ENCODE assay signal across 8 cellular contexts in genomic region chr2:130336877-130337734, GRCh38. TPM values are rescaled to one million over a fixed set of nuclear protein-coding genes. Genes with fewer than 3 reads are reported as not detected.
DNase-seq lines count a peak whose midpoint lies in the region; ATAC-seq and TF ChIP-seq lines count a peak whose summit lies in the region.

No MANE protein-coding gene starts in this region.

- intact Hi-C loops in dorsolateral prefrontal cortex (cut with DNase I), result loop anchor here in 1 of 2 donors (2.0 kb wide), 1 partner anchor 36 kb away; no protein-coding TSS in a partner anchor

- peaks cover 0 to 4% (median 0%) of the 10 kb centered on the region in 45 donors for H3K27me3 ChIP-seq in dorsolateral prefrontal cortex

- ATAC-seq in GM18909 (IDR thresholded peaks at IDR 0.05; ENCODE audit: poor library complexity, unreplicated experiment), result no peak
- ATAC-seq in GM21360 (IDR thresholded peaks at IDR 0.05; ENCODE audit: unreplicated experiment), result no peak

- H3K4me3 ChIP-seq in GM08714 (ENCODE audit: low read length) (peak overlapping the region; percentile 22; the same call in 1 of the 2 replicates), dorsolateral prefrontal cortex (peak overlapping the region in 51 of 59 donors; percentile 7 to 60 (median 39))

- peak overlapping the region in 24 of 59 donors; percentile 1 to 73 (median 34) for H3K27ac ChIP-seq in dorsolateral prefrontal cortex

- DNase-seq in NCI-H2029 (lab: John Stamatoyannopoulos, UW), result peak; percentile 65
- peak; percentile 33 for DNase-seq in activated CD4-positive, alpha-beta T cell treated with anti-CD3 and anti-CD28 coated beads for 1 hour
- peak; percentile 63 to 91 (median 85) for DNase-seq in dorsolateral prefrontal cortex
- DNase-seq in left kidney (ENCODE audit: low read depth, low spot score), result peak; percentile 95
- peak; percentile 54 to 59 for DNase-seq in stimulated activated CD4-positive, alpha-beta T cell treated with anti-CD3 and anti-CD28 coated beads, Interleukin-2, amount 100 ng/mL, for 48 hours

- peak in 6 of 56 donors; percentile 5 to 17 (median 9) for TF ChIP-seq CTCF in dorsolateral prefrontal cortex (IDR thresholded peaks at IDR 0.05 in 54 of 56, conservative IDR thresholded peaks at IDR 0.05 in 2 of 56; ENCODE audit: low read depth in 1 of 56, partially characterized antibody in 56 of 56)

RNA-seq across cellular contexts. Expression of gene IMP4, which starts 5.6 kb away (rescaled TPM):
- 10 to 100 TPM; 46.3 to 91.5 (median 67.1) TPM for total RNA-seq in dorsolateral prefrontal cortex

RNA-seq across cellular contexts. Expression of gene PTPN18, which starts 18.8 kb away (rescaled TPM):
- 10 to 100 TPM; 25.5 to 68.8 (median 49.6) TPM for total RNA-seq in dorsolateral prefrontal cortex

Comparison
In these comparisons a context has a peak if more than half of its experiments do, and no peak if none do; other contexts are left out.
1. DNase-seq: peak in every context shown above with its lines; median percentile 95 in left kidney; 85 in dorsolateral prefrontal cortex; 65 in NCI-H2029; 56 in stimulated activated CD4-positive, alpha-beta T cell treated with anti-CD3 and anti-CD28 coated beads, Interleukin-2, amount 100 ng/mL, for 48 hours; 33 in activated CD4-positive, alpha-beta T cell treated with anti-CD3 and anti-CD28 coated beads for 1 hour.